ENCODE assay signal across 8 cellular contexts in genomic region chr7:87416682-87417587, GRCh38. TPM values are rescaled to one million over a fixed set of nuclear protein-coding genes. Genes with fewer than 3 reads are reported as not detected.
DNase-seq lines count a peak whose midpoint lies in the region; ATAC-seq and TF ChIP-seq lines count a peak whose summit lies in the region.

No MANE protein-coding gene starts in this region.

- no peak overlapping the region for H3K27ac ChIP-seq in ascending aorta

- TF ChIP-seq CTCF in GM12865 (IDR thresholded peaks at IDR 0.05; ENCODE audit: insufficient read depth, low read depth, low read length, missing control alignments) (peak; percentile 46), ascending aorta (IDR thresholded peaks at IDR 0.05) (peak; percentile 40 to 70 (median 50))

- no peaks in the 10 kb centered on the region for H3K9me3 ChIP-seq in ascending aorta

- peaks cover 0 to 3% of the 10 kb centered on the region in 2 donors for H3K4me1 ChIP-seq in ascending aorta

- H3K4me3 ChIP-seq in GM12865 (ENCODE audit: low read depth, low read length) (no peak overlapping the region), ascending aorta (no peak overlapping the region)

- peak; percentile 78 for DNase-seq in GM12865 (ENCODE audit: low read depth)
- peak; percentile 54 for DNase-seq in NCI-H1694 (lab: John Stamatoyannopoulos, UW)
- DNase-seq in T-helper 2 cell, result peak in 4 of 5 experiments; percentile 25 to 69 (median 44)
- peak in 1 of 2 donors; percentile 73 for DNase-seq in ascending aorta (ENCODE audit: low spot score in 2 of 2)
- peak; percentile 8 to 70 for DNase-seq in hippocampal formation (lab: John Stamatoyannopoulos, UW)
- DNase-seq in stimulated activated CD4-positive, alpha-beta T cell treated with anti-CD3 and anti-CD28 coated beads, Interleukin-15, amount 100 ng/mL, for 24 hours, result peak; percentile 76
- no peak for DNase-seq in epidermal melanocyte (ENCODE audit: insufficient read length, low spot score)

- intact Hi-C loops in ascending aorta (cut with DNase I), result loop anchor here (1.0 kb wide), 2 partner anchors 72 to 105 kb away; partner anchors contain the start of gene CROT

- ATAC-seq in HG02571 (IDR thresholded peaks at IDR 0.05; ENCODE audit: unreplicated experiment), result peak; percentile 80

- no peaks in the 10 kb centered on the region for H3K27me3 ChIP-seq in ascending aorta

- H3K36me3 ChIP-seq in ascending aorta, result no peaks in the 10 kb centered on the region

RNA-seq across cellular contexts. Expression of gene ABCB4, which starts 58.5 kb away (rescaled TPM):
- not detected for total RNA-seq in ascending aorta
